Comparison of ENCODE assay signal across 8 cellular contexts in genomic region chr5:178116406-178116885, GRCh38. TPM values are rescaled to one million over a fixed set of nuclear protein-coding genes. Genes with fewer than 3 reads are reported as not detected.
A peak's percentile ranks its signal among the peaks of the same experiment; 100 is the strongest.
DNase-seq lines count a peak whose midpoint lies in the region; ATAC-seq, FAIRE-seq and TF ChIP-seq lines count a peak whose summit lies in the region.

No MANE protein-coding gene starts in this region.

- H3F3A ChIP-seq in SU-DHL-6 (ENCODE audit: insufficient read depth) = peaks cover 75% of the 10 kb centered on the region

- TF ChIP-seq CTCF in heart right ventricle (IDR thresholded peaks at IDR 0.05) (no peak), SU-DHL-6 (IDR thresholded peaks at IDR 0.05; ENCODE audit: insufficient read depth, low read length, poor library complexity, severe bottlenecking) (no peak), esophagus muscularis mucosa (IDR thresholded peaks at IDR 0.05) (no peak), pancreas (IDR thresholded peaks at IDR 0.05) (no peak)

- POLR2A ChIA-PET in activated naive CD8-positive, alpha-beta T cell treated with anti-CD3 and anti-CD28 coated beads, Interleukin-2, amount 10 ng/mL, durations not matched to agents 7 days and 5 days (lab: Charles Lee) = interaction anchor here (1.0 to 1.8 kb wide), 3 partner anchors 37 to 90 kb away, joined by 3 to 4 read pairs (median 4); partner anchors contain the start of genes HNRNPAB and NHP2

- H3K4me3 Mint-ChIP-seq in activated naive CD8-positive, alpha-beta T cell treated with anti-CD3 and anti-CD28 coated beads, Interleukin-2, amount 10 ng/mL, durations not matched to agents 7 days and 5 days = peak overlapping the region; percentile 95

- H3K9me3 ChIP-seq in heart right ventricle (peaks cover 0 to 5% (median 0%) of the 10 kb centered on the region in 11 donors), SU-DHL-6 (ENCODE audit: insufficient read depth, low read length) (no peaks in the 10 kb centered on the region), esophagus muscularis mucosa (no peaks in the 10 kb centered on the region), pancreas (no peaks in the 10 kb centered on the region)

- H3K4me1 ChIP-seq in heart right ventricle (peaks cover 16 to 65% (median 53%) of the 10 kb centered on the region in 9 donors), esophagus muscularis mucosa (peaks cover 31 to 45% (median 35%) of the 10 kb centered on the region in 4 donors), pancreas (peaks cover 4 to 15% (median 4%) of the 10 kb centered on the region in 3 donors)

- peak overlapping the region; percentile 91 for H3K9ac ChIP-seq in SU-DHL-6 (ENCODE audit: low read length)

- H3K36me3 Mint-ChIP-seq in activated naive CD8-positive, alpha-beta T cell treated with anti-CD3 and anti-CD28 coated beads, Interleukin-2, amount 10 ng/mL, durations not matched to agents 7 days and 5 days = peaks cover 2% of the 10 kb centered on the region

- no peak for FAIRE-seq in pancreas (lab: Jason Lieb, UNC)

- intact Hi-C loops in heart right ventricle (cut with DNase I) = loop anchor here in 1 of 10 donors (5.0 kb wide), 1 partner anchor 36 kb away; the partner anchor contains the start of gene NHP2
- intact Hi-C loops in left cardiac atrium (cut with DNase I) = no loop called here
- intact Hi-C loops in esophagus muscularis mucosa (cut with DNase I) = no loop called here
- intact Hi-C loops in pancreas (cut with DNase I) = no loop called here

- H3K4me3 ChIP-seq in heart right ventricle (peak overlapping the region in 3 of 10 donors; percentile 61 to 70 (median 62)), SU-DHL-6 (ENCODE audit: insufficient read depth, low read length, poor library complexity, severe bottlenecking) (peak overlapping the region; percentile 65), esophagus muscularis mucosa (no peak overlapping the region), pancreas (no peak overlapping the region)

- no peaks in the 10 kb centered on the region for H3K9me2 ChIP-seq in SU-DHL-6 (replicated peaks; ENCODE audit: insufficient read depth, low read length)

- H3K9me3 Mint-ChIP-seq in activated naive CD8-positive, alpha-beta T cell treated with anti-CD3 and anti-CD28 coated beads, Interleukin-2, amount 10 ng/mL, durations not matched to agents 7 days and 5 days = no peaks in the 10 kb centered on the region

- peak overlapping the region in 7 of 10 donors; percentile 39 to 86 (median 82) for H3K27ac ChIP-seq in heart right ventricle
- peak overlapping the region; percentile 94 for H3K27ac ChIP-seq in SU-DHL-6 (ENCODE audit: low read depth, low read length)
- no peak overlapping the region for H3K27ac ChIP-seq in esophagus muscularis mucosa (replicated peaks in 1 of 4)
- H3K27ac ChIP-seq in pancreas = no peak overlapping the region

- no peak overlapping the region for H2AFZ ChIP-seq in SU-DHL-6 (ENCODE audit: low read depth, low read length, severe bottlenecking)

- peak overlapping the region; percentile 69 for H3K27ac Mint-ChIP-seq in activated naive CD8-positive, alpha-beta T cell treated with anti-CD3 and anti-CD28 coated beads, Interleukin-2, amount 10 ng/mL, durations not matched to agents 7 days and 5 days

- TF ChIP-seq POLR2A in esophagus muscularis mucosa (IDR thresholded peaks at IDR 0.05; ENCODE audit: low read depth) = no peak

- peak in 3 of 8 donors; percentile 1 to 15 (median 6) for ATAC-seq in heart right ventricle
- no peak for ATAC-seq in left cardiac atrium
- ATAC-seq in activated naive CD8-positive, alpha-beta T cell treated with anti-CD3 and anti-CD28 coated beads, Interleukin-2, amount 10 ng/mL, durations not matched to agents 7 days and 5 days (ENCODE audit: low read depth) = peak; percentile 38
- ATAC-seq in pancreas = no peak

- H3K36me3 ChIP-seq in heart right ventricle (peaks cover 0 to 6% (median 0%) of the 10 kb centered on the region in 9 donors), SU-DHL-6 (ENCODE audit: low read length) (no peaks in the 10 kb centered on the region), esophagus muscularis mucosa (no peaks in the 10 kb centered on the region), pancreas (no peaks in the 10 kb centered on the region)

- H4K20me1 ChIP-seq in SU-DHL-6 (ENCODE audit: low read depth, low read length) = no peaks in the 10 kb centered on the region

- H3K4me2 ChIP-seq in SU-DHL-6 (ENCODE audit: low read depth, low read length, poor library complexity, severe bottlenecking) = peak overlapping the region; percentile 78

- no peak for TF ChIP-seq EP300 in esophagus muscularis mucosa (IDR thresholded peaks at IDR 0.05)

- DNase-seq in heart right ventricle (no peak), left cardiac atrium (no peak), esophagus muscularis mucosa (ENCODE audit: extremely low spot score) (no peak), OCI-M2 (lab: John Stamatoyannopoulos, UW; ENCODE audit: unreplicated experiment) (no peak), pancreas (no peak)
- DNase-seq in activated naive CD8-positive, alpha-beta T cell treated with anti-CD3 and anti-CD28 coated beads, Interleukin-2, amount 10 ng/mL, durations not matched to agents 7 days and 5 days = peak; percentile 73
- DNase-seq in stimulated activated CD4-positive, alpha-beta T cell treated with anti-CD3 and anti-CD28 coated beads, Interleukin-1b, Interleukin-23, amount 100 ng/mL, for 4 hours (ENCODE audit: low read depth in 2 of 2) = peak; percentile 30 to 52

- peaks cover 42% of the 10 kb centered on the region for H3K4me1 Mint-ChIP-seq in activated naive CD8-positive, alpha-beta T cell treated with anti-CD3 and anti-CD28 coated beads, Interleukin-2, amount 10 ng/mL, durations not matched to agents 7 days and 5 days

- WGBS in heart right ventricle, 2 donors = 15 to 19% methylated on average over 18 of the region's 18 CpGs
- WGBS in esophagus muscularis mucosa = 36% methylated on average over 14 of the region's 18 CpGs
- 28 to 34% methylated on average over 17 to 18 of the region's 18 CpGs for WGBS in pancreas, 2 donors

- peaks cover 44% of the 10 kb centered on the region for H3K79me2 ChIP-seq in SU-DHL-6 (ENCODE audit: insufficient read depth, low read length)

- H3K27me3 Mint-ChIP-seq in activated naive CD8-positive, alpha-beta T cell treated with anti-CD3 and anti-CD28 coated beads, Interleukin-2, amount 10 ng/mL, durations not matched to agents 7 days and 5 days = peaks cover 26% of the 10 kb centered on the region

- peaks cover 0 to 61% (median 40%) of the 10 kb centered on the region in 7 donors for H3K27me3 ChIP-seq in heart right ventricle
- no peaks in the 10 kb centered on the region for H3K27me3 ChIP-seq in SU-DHL-6 (ENCODE audit: low read length)
- peaks cover 0 to 83% (median 21%) of the 10 kb centered on the region in 4 donors for H3K27me3 ChIP-seq in esophagus muscularis mucosa
- no peaks in the 10 kb centered on the region for H3K27me3 ChIP-seq in pancreas

RNA-seq across cellular contexts. Expression of gene N4BP3, which starts 3.1 kb away (rescaled TPM):
- 1 to 10 TPM; 1.1 to 5.5 (median 2.5) TPM for total RNA-seq in heart right ventricle
- polyA plus RNA-seq in heart right ventricle = 1 to 10 TPM; 2.9 to 3.4 TPM
- total RNA-seq in left cardiac atrium = 1 to 10 TPM; 1.5 TPM
- total RNA-seq in activated naive CD8-positive, alpha-beta T cell treated with anti-CD3 and anti-CD28 coated beads, Interleukin-2, amount 10 ng/mL, durations not matched to agents 7 days and 5 days = 1 to 10 TPM; 5.3 to 5.4 TPM
- total RNA-seq in esophagus muscularis mucosa = 1 to 10 TPM; 1.7 to 4.3 (median 2.2) TPM
- total RNA-seq in pancreas = 1 to 10 TPM in 1 of 6 donors, under 1 TPM in 5; 0.23 to 1.1 (median 0.47) TPM
- polyA plus RNA-seq in pancreas = 1 to 10 TPM in 1 of 2 donors, under 1 TPM in 1; 0.75 to 1.1 TPM

RNA-seq across cellular contexts. Expression of gene RMND5B, which starts 14.4 kb away (rescaled TPM):
- total RNA-seq in heart right ventricle = 10 to 100 TPM; 29.1 to 38.5 (median 32.8) TPM
- 10 to 100 TPM; 29.3 to 34.2 TPM for polyA plus RNA-seq in heart right ventricle
- total RNA-seq in left cardiac atrium = 10 to 100 TPM; 35.4 TPM
- total RNA-seq in activated naive CD8-positive, alpha-beta T cell treated with anti-CD3 and anti-CD28 coated beads, Interleukin-2, amount 10 ng/mL, durations not matched to agents 7 days and 5 days = 10 to 100 TPM; 11.4 to 12.5 TPM
- total RNA-seq in esophagus muscularis mucosa = 10 to 100 TPM; 43.2 to 53.9 (median 45.4) TPM
- total RNA-seq in pancreas = 10 to 100 TPM; 12.1 to 21.7 (median 17.4) TPM
- polyA plus RNA-seq in pancreas = 10 to 100 TPM; 26.4 to 29.8 TPM

RNA-seq across cellular contexts. Expression of gene NHP2, which starts 37.2 kb away (rescaled TPM):
- total RNA-seq in heart right ventricle (10 to 100 TPM; 66.7 to 95.8 (median 74.5) TPM), left cardiac atrium (10 to 100 TPM; 78.3 to 89.5 TPM), esophagus muscularis mucosa (100 to 1,000 TPM; 109 to 215 (median 162) TPM), pancreas (10 to 100 TPM; 34.6 to 65.6 (median 53.9) TPM)
- polyA plus RNA-seq in heart right ventricle (100 to 1,000 TPM in 1 of 2 donors, 10 to 100 TPM in 1; 59.8 to 272 TPM), pancreas (10 to 100 TPM; 50.7 to 84.7 TPM)
- 100 to 1,000 TPM; 113 to 124 TPM for total RNA-seq in activated naive CD8-positive, alpha-beta T cell treated with anti-CD3 and anti-CD28 coated beads, Interleukin-2, amount 10 ng/mL, durations not matched to agents 7 days and 5 days

Comparison
In these comparisons a context has a peak if more than half of its experiments do, and no peak if none do; other contexts are left out.
1. DNase-seq: peak in activated naive CD8-positive, alpha-beta T cell treated with anti-CD3 and anti-CD28 coated beads, Interleukin-2, amount 10 ng/mL, durations not matched to agents 7 days and 5 days (single experiment) and stimulated activated CD4-positive, alpha-beta T cell treated with anti-CD3 and anti-CD28 coated beads, Interleukin-1b, Interleukin-23, amount 100 ng/mL, for 4 hours (2 of 2); none in heart right ventricle (0 of 2), left cardiac atrium (single experiment), esophagus muscularis mucosa (single experiment), OCI-M2 (single experiment) and pancreas (0 of 6).
2. H3K27ac ChIP-seq: peak in heart right ventricle (7 of 10) and SU-DHL-6 (single experiment); none in esophagus muscularis mucosa (0 of 4) and pancreas (0 of 4).